In the genomic region with DNA sequence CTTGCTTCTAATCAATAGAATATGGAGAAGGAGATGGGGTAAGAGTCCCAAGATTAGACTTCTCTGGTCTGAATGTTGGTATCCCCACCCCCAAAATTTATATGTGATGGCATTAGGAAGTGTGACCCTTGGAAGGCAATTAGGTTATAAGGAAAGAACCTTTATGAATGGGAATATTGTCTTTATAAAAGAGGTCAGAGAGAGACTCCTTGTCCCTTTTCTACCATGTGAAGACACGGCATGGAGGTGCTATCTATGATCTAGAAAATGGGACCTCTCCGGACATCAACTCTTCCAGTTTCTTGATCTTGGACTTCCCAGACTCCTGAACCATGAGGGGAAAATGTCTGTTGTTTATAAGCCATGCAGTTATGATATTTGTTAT, we compare ENCODE assay signal across 2 cellular contexts.
TF ChIP-seq lines count a peak whose summit lies in the region.

No MANE protein-coding gene starts in this region.

TF ChIP-seq in SK-N-SH, 30 proteins besides CTCF, POLR2A, EP300 and RAD21:
- TF ChIP-seq RFX5 (IDR thresholded peaks at IDR 0.05; ENCODE audit: low read length) (no peak), MXI1 (IDR thresholded peaks at IDR 0.05; ENCODE audit: low read depth, low read length) (no peak), YY1 (IDR thresholded peaks at IDR 0.05; ENCODE audit: low read depth) (no peak), FOSL2 (IDR thresholded peaks at IDR 0.05; ENCODE audit: borderline replicate concordance, low read depth) (no peak)

TF ChIP-seq in SK-N-SH treated with all-trans-retinoic acid at 6 μM for 48 hours, 23 proteins besides CTCF, POLR2A, EP300 and RAD21:
- no peak for TF ChIP-seq ZNF8 (CRISPR knock-in tag; IDR thresholded peaks at IDR 0.05)
- no peak for TF ChIP-seq GLIS3 (CRISPR knock-in tag; IDR thresholded peaks at IDR 0.05)
- TF ChIP-seq, protein P1, sequence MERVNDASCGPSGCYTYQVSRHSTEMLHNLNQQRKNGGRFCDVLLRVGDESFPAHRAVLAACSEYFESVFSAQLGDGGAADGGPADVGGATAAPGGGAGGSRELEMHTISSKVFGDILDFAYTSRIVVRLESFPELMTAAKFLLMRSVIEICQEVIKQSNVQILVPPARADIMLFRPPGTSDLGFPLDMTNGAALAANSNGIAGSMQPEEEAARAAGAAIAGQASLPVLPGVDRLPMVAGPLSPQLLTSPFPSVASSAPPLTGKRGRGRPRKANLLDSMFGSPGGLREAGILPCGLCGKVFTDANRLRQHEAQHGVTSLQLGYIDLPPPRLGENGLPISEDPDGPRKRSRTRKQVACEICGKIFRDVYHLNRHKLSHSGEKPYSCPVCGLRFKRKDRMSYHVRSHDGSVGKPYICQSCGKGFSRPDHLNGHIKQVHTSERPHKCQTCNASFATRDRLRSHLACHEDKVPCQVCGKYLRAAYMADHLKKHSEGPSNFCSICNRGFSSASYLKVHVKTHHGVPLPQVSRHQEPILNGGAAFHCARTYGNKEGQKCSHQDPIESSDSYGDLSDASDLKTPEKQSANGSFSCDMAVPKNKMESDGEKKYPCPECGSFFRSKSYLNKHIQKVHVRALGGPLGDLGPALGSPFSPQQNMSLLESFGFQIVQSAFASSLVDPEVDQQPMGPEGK (CRISPR knock-in tag; IDR thresholded peaks at IDR 0.05; ENCODE audit: borderline replicate concordance): no peak
- no peak for TF ChIP-seq ZNF70 (CRISPR knock-in tag; IDR thresholded peaks at IDR 0.05)
- TF ChIP-seq RARB (CRISPR knock-in tag; IDR thresholded peaks at IDR 0.05): no peak
- TF ChIP-seq, protein P2, sequence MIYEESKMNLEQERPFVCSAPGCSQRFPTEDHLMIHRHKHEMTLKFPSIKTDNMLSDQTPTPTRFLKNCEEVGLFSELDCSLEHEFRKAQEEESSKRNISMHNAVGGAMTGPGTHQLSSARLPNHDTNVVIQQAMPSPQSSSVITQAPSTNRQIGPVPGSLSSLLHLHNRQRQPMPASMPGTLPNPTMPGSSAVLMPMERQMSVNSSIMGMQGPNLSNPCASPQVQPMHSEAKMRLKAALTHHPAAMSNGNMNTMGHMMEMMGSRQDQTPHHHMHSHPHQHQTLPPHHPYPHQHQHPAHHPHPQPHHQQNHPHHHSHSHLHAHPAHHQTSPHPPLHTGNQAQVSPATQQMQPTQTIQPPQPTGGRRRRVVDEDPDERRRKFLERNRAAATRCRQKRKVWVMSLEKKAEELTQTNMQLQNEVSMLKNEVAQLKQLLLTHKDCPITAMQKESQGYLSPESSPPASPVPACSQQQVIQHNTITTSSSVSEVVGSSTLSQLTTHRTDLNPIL (CRISPR knock-in tag; IDR thresholded peaks at IDR 0.05; ENCODE audit: low read depth): no peak
- TF ChIP-seq, protein P3, sequence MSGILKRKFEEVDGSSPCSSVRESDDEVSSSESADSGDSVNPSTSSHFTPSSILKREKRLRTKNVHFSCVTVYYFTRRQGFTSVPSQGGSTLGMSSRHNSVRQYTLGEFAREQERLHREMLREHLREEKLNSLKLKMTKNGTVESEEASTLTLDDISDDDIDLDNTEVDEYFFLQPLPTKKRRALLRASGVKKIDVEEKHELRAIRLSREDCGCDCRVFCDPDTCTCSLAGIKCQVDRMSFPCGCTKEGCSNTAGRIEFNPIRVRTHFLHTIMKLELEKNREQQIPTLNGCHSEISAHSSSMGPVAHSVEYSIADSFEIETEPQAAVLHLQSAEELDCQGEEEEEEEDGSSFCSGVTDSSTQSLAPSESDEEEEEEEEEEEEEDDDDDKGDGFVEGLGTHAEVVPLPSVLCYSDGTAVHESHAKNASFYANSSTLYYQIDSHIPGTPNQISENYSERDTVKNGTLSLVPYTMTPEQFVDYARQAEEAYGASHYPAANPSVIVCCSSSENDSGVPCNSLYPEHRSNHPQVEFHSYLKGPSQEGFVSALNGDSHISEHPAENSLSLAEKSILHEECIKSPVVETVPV (CRISPR knock-in tag; IDR thresholded peaks at IDR 0.05): no peak
- TF ChIP-seq, protein P4, sequence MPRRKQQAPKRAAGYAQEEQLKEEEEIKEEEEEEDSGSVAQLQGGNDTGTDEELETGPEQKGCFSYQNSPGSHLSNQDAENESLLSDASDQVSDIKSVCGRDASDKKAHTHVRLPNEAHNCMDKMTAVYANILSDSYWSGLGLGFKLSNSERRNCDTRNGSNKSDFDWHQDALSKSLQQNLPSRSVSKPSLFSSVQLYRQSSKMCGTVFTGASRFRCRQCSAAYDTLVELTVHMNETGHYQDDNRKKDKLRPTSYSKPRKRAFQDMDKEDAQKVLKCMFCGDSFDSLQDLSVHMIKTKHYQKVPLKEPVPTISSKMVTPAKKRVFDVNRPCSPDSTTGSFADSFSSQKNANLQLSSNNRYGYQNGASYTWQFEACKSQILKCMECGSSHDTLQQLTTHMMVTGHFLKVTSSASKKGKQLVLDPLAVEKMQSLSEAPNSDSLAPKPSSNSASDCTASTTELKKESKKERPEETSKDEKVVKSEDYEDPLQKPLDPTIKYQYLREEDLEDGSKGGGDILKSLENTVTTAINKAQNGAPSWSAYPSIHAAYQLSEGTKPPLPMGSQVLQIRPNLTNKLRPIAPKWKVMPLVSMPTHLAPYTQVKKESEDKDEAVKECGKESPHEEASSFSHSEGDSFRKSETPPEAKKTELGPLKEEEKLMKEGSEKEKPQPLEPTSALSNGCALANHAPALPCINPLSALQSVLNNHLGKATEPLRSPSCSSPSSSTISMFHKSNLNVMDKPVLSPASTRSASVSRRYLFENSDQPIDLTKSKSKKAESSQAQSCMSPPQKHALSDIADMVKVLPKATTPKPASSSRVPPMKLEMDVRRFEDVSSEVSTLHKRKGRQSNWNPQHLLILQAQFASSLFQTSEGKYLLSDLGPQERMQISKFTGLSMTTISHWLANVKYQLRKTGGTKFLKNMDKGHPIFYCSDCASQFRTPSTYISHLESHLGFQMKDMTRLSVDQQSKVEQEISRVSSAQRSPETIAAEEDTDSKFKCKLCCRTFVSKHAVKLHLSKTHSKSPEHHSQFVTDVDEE (CRISPR knock-in tag; IDR thresholded peaks at IDR 0.05): no peak
- no peak for TF ChIP-seq SNAI2 (CRISPR knock-in tag; IDR thresholded peaks at IDR 0.05)
- TF ChIP-seq ESRRG (CRISPR knock-in tag; IDR thresholded peaks at IDR 0.05): no peak
- TF ChIP-seq ZNF565 (CRISPR knock-in tag; conservative IDR thresholded peaks at IDR 0.05; ENCODE audit: low read depth): no peak
- no peak for TF ChIP-seq BACH2 (CRISPR knock-in tag; IDR thresholded peaks at IDR 0.05; ENCODE audit: borderline replicate concordance)
- TF ChIP-seq ZFP30 (CRISPR knock-in tag; IDR thresholded peaks at IDR 0.05): no peak
- TF ChIP-seq ZFP3 (CRISPR knock-in tag; IDR thresholded peaks at IDR 0.05): no peak
- TF ChIP-seq TCF4 (CRISPR knock-in tag; IDR thresholded peaks at IDR 0.05; ENCODE audit: borderline replicate concordance): no peak
- no peak for TF ChIP-seq ZC3H10 (CRISPR knock-in tag; IDR thresholded peaks at IDR 0.05)
- no peak for TF ChIP-seq ARNTL (CRISPR knock-in tag; IDR thresholded peaks at IDR 0.05; ENCODE audit: borderline replicate concordance, low read depth)
- TF ChIP-seq CSDC2 (CRISPR knock-in tag; IDR thresholded peaks at IDR 0.05): no peak
